Comparison of ENCODE assay signal across 12 cellular contexts in the genomic region with DNA sequence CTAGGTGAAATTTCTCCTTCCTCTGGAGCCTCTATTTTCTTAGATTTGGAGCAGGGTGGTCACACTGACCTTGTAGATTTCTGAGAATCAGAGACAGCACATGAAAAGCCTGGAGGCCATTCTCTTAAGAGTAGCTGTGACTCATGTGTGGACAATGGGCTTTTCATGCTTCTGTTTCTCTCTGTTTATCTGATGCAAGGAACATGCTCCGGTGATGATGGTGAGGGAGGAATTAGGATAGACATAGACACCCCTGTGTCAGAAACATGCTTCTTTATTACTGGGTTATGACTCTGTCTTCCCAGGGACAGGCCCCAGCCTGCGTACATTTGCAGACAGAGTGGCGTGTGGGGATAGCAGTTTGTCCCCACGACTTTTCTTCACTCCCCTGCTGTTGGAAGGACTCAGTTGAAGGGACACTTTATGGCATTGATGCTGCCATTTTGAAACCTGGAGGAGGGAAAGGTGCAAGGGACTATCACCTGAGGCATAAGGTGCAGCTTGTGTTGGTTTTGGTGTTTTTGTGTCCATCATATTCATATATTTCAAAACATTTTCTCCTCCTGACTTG. TPM values are rescaled to one million over a fixed set of nuclear protein-coding genes. Genes with fewer than 3 reads are reported as not detected.
"Had no signal": no experiment of that assay in that cellular context is flagged by ENCODE, and none has a peak within 500 bp of the region (broad histone marks: within the 10 kb centered on the region; RNA-seq: fewer than 3 reads in every experiment).

No MANE protein-coding gene starts in this region.

RNA-seq across cellular contexts. Expression of gene MAT1A, which starts 37.7 kb away (rescaled TPM):
- total RNA-seq: activated CD4-positive, alpha-beta memory T cell treated with anti-CD3 and anti-CD28 coated beads, Interleukin-2, amount 10 ng/mL, durations not matched to agents 7 days and 5 days; activated CD4-positive, alpha-beta T cell treated with anti-CD3 and anti-CD28 coated beads, Interleukin-2, amount 10 ng/mL, durations not matched to agents 7 days and 5 days; activated naive CD4-positive, alpha-beta T cell treated with anti-CD3 and anti-CD28 coated beads, Interleukin-2, amount 50 U/mL, for 72 hours; activated T-cell treated with anti-CD3 and anti-CD28 coated beads, Interleukin-2, amount 50 U/mL, for 72 hours; chondrocyte; dermis blood vessel endothelial cell; epithelial cell of proximal tubule; esophagus muscularis mucosa; gastroesophageal sphincter; glomerular endothelial cell; T-helper 2 cell treated with Interferon-gamma antibody and Interleukin-4, amounts not matched to agents 100 ng/mL and 5 ng/mL, for 36 hours had no signal
- polyA plus RNA-seq: heart right ventricle had no signal
